ENCODE assay signal across 26 cellular contexts in the genomic region with DNA sequence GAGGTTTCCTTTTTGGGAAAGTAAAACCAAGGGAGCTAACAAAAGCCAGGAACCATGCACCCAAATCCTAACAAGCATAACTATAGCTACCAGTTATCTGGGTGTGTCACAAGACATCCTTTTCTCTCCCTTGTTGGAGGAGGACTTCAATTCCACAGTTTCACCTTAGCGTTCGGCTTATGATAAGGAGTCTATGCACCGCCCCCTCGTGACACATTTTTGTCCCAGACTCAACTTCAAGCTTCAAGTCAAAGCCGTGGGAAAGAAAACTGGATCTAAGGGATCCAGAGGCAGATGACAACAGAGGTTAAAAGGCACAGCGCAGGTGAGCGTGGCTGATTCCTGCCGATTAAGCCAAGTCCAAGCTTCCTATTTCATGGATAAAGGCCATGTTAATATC.
"Had no signal": no experiment of that assay in that cellular context is flagged by ENCODE, and none has a peak within 500 bp of the region (broad histone marks: within the 10 kb centered on the region; RNA-seq: fewer than 3 reads in every experiment).

No MANE protein-coding gene starts in this region.

- H3K4me1 ChIP-seq: colonic mucosa, esophagus muscularis mucosa, esophagus squamous epithelium, foreskin keratinocyte, gastrocnemius medialis, gastroesophageal sphincter, heart left ventricle, heart right ventricle had no signal

- H3K36me3 ChIP-seq: colonic mucosa, esophagus muscularis mucosa, esophagus squamous epithelium, gastrocnemius medialis, gastroesophageal sphincter, heart left ventricle, heart right ventricle had no signal

- FAIRE-seq: colon, endometrium, endothelial cell of umbilical vein, frontal cortex had no signal

- H3K27ac ChIP-seq: colonic mucosa, coronary artery, dorsolateral prefrontal cortex, epithelial cell of prostate, esophagus muscularis mucosa, esophagus squamous epithelium, foreskin keratinocyte, gastrocnemius medialis, gastroesophageal sphincter, heart left ventricle, heart right ventricle had no signal

- ATAC-seq: effector memory CD8-positive, alpha-beta T cell; esophagus mucosa; foreskin keratinocyte; gastrocnemius medialis; gastroesophageal sphincter; heart left ventricle; heart right ventricle had no signal

- DNase-seq: colonic mucosa; dermis blood vessel endothelial cell; dorsolateral prefrontal cortex; effector CD4-positive, alpha-beta T cell; effector CD8-positive, alpha-beta T cell; effector memory CD4-positive, alpha-beta T cell; effector memory CD8-positive, alpha-beta T cell; endodermal cell; erythroblast; esophagus squamous epithelium; foreskin fibroblast; foreskin keratinocyte; foreskin melanocyte; gastrocnemius medialis; glutamatergic neuron; heart left ventricle; heart right ventricle had no signal

- H3K4me3 ChIP-seq: colonic mucosa, coronary artery, dorsolateral prefrontal cortex, esophagus muscularis mucosa, esophagus squamous epithelium, gastrocnemius medialis, gastroesophageal sphincter, heart left ventricle, heart right ventricle had no signal

- H3K9me3 ChIP-seq: colonic mucosa, gastrocnemius medialis had no signal

- H3K27me3 ChIP-seq: colonic mucosa, dorsolateral prefrontal cortex, esophagus muscularis mucosa, esophagus squamous epithelium, foreskin keratinocyte, gastrocnemius medialis, gastroesophageal sphincter, heart left ventricle had no signal
